8 cellular contexts compared by ENCODE assay signal in the genomic region with DNA sequence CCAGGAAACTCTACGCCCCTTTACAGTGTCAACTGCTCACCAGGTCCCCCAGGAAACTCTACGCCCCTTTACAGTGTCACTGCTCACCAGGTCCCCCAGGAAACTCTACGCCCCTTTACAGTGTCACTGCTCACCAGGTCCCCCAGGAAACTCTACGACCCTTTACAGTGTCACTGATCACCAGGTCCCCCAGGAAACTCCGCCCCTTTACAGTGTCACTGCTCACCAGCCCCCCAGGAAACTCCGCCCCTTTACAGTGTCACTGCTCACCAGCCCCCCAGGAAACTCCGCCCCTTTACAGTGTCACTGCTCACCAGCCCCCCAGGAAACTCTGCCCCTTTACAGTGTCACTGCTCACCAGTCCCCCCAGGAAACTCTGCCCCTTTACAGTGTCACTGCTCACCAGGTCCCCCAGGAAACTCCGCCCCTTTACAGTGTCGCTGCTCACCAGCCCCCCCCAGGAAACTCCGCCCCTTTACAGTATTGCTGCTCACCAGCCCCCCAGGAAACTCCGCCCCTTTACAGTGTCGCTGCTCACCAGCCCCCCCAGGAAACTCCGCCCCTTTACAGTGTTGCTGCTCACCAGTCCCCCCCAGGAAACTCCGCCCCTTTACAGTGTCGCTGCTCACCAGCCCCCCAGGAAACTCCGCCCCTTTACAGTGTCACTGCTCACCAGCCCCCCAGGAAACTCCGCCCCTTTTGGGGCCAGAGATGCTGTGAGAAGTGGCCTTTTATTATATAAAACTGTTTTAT. TPM values are rescaled to one million over a fixed set of nuclear protein-coding genes. Genes with fewer than 3 reads are reported as not detected.
DNase-seq lines count a peak whose midpoint lies in the region; TF ChIP-seq lines count a peak whose summit lies in the region.
"Not testable (repeated sequence)": the region's sequence is repeated elsewhere in the genome, so short reads cannot be mapped to it uniquely, and the experiment has no call there.

No MANE protein-coding gene starts in this region.

- H3K9me2 ChIP-seq in DOHH2 (replicated peaks; ENCODE audit: control insufficient read depth, low read length); OCI-LY7 (ENCODE audit: insufficient read depth, low read length): not testable (repeated sequence)

- not testable (repeated sequence) for H3K4me3 ChIP-seq in DOHH2 (ENCODE audit: low read length); OCI-LY7 (ENCODE audit: low read depth, low read length, poor library complexity, severe bottlenecking)
- H3K4me3 ChIP-seq in NB4 (ENCODE audit: low read depth, low read length) = peak overlapping the region; percentile 21

- peaks cover 11% of the 10 kb centered on the region for H3F3A ChIP-seq in DOHH2 (ENCODE audit: control insufficient read depth, insufficient read depth)

- H2AFZ ChIP-seq in OCI-LY7 (ENCODE audit: low read length) = peak overlapping the region; percentile 63; the same call in 1 of the 2 replicates

- H3K9me3 ChIP-seq in DOHH2 (ENCODE audit: control insufficient read depth, insufficient read depth, low read length); OCI-LY7 (ENCODE audit: low read length): not testable (repeated sequence)

- not testable (repeated sequence) for TF ChIP-seq CTCF in 22Rv1 (IDR thresholded peaks at IDR 0.05); DOHH2 (IDR thresholded peaks at IDR 0.05; ENCODE audit: low read depth, low read length, poor library complexity, severe bottlenecking); NB4 (IDR thresholded peaks at IDR 0.05; ENCODE audit: low read depth, low read length); OCI-LY7 (conservative IDR thresholded peaks at IDR 0.05; ENCODE audit: low read length)

- intact Hi-C loops in OCI-LY7 (cut with micrococcal nuclease; ENCODE audit: unreplicated experiment) = not testable (repeated sequence)

- DNase-seq in NB4 (ENCODE audit: low read depth) = peak; percentile 89
- DNase-seq in OCI-LY7 (ENCODE audit: low spot score) = peak; percentile 88
- peak; percentile 48 for DNase-seq in UCSD-AML1 (lab: John Stamatoyannopoulos, UW; ENCODE audit: unreplicated experiment)
- DNase-seq in activated effector memory CD4-positive, alpha-beta T cell treated with Interleukin-2 at 50 U/mL for 16 hours = peak; percentile 52
- peak; percentile 35 to 42 for DNase-seq in erythroblast (lab: John Stamatoyannopoulos, UW)
- DNase-seq in stimulated activated CD4-positive, alpha-beta T cell treated with anti-CD3 and anti-CD28 coated beads, Interleukin-15, amount 100 ng/mL, for 24 hours = peak; percentile 65

- not testable (repeated sequence) for H4K20me1 ChIP-seq in DOHH2 (ENCODE audit: control insufficient read depth, insufficient read depth, low read depth, low read length); OCI-LY7 (ENCODE audit: insufficient read depth, low read length)

- H3K27me3 ChIP-seq in DOHH2 (ENCODE audit: control insufficient read depth, low read length) = not testable (repeated sequence)

- not testable (repeated sequence) for H3K36me3 ChIP-seq in DOHH2 (ENCODE audit: control insufficient read depth, low read length); OCI-LY7 (ENCODE audit: insufficient read depth, low read length)

- CTCF ChIA-PET in OCI-LY7 (lab: Charles Lee; ENCODE audit: unreplicated experiment) = not testable (repeated sequence)

- not testable (repeated sequence) for H3K79me2 ChIP-seq in DOHH2 (ENCODE audit: control insufficient read depth, low read length); OCI-LY7 (ENCODE audit: insufficient read depth, low read depth, low read length)

- H3K4me2 ChIP-seq in DOHH2 (ENCODE audit: low read length) (peak overlapping the region; percentile 53), OCI-LY7 (ENCODE audit: low read length) (peak overlapping the region; percentile 48)

- POLR2A ChIA-PET in OCI-LY7 (lab: Charles Lee) = not testable (repeated sequence)

- peaks cover 27% of the 10 kb centered on the region for H3K4me1 ChIP-seq in DOHH2 (ENCODE audit: control insufficient read depth, low read length)
- peaks cover 27% of the 10 kb centered on the region for H3K4me1 ChIP-seq in OCI-LY7 (ENCODE audit: insufficient read depth, low read length, poor library complexity, severe bottlenecking)

- BruUV-seq in OCI-LY7 (replicated peaks; lab: Mats Ljungman, UMichigan) = not testable (repeated sequence)

- TF ChIP-seq POLR2A in NB4 (IDR thresholded peaks at IDR 0.05; ENCODE audit: extremely low read depth, insufficient read length); erythroblast (IDR thresholded peaks at IDR 0.05; ENCODE audit: low read length): not testable (repeated sequence)

- H3K27ac ChIP-seq in 22Rv1 (peak overlapping the region; percentile 99), DOHH2 (ENCODE audit: low read depth, low read length) (peak overlapping the region; percentile 64), OCI-LY7 (ENCODE audit: low read depth, low read length, poor library complexity, severe bottlenecking) (peak overlapping the region; percentile 77)

RNA-seq across cellular contexts. Expression of a gene that starts 15.4 kb away (rescaled TPM):
- 74.3 and 81.7 TPM in 2 replicates for total RNA-seq in OCI-LY7 (2014; rRNA removed; shearing (Covaris generic))
- total RNA-seq in OCI-LY7 (2022) = 60.5 and 66.5 TPM in 2 replicates

RNA-seq across cellular contexts. Expression of a gene that starts 26.8 kb away (rescaled TPM):
- total RNA-seq in OCI-LY7 (2014; rRNA removed; shearing (Covaris generic)) = 32.5 and 35.3 TPM in 2 replicates
- total RNA-seq in OCI-LY7 (2022) = 27.4 and 32.0 TPM in 2 replicates

RNA-seq across cellular contexts. Expression of a gene that starts 27.0 kb away (rescaled TPM):
- 6.4 and 11.7 TPM in 2 replicates for total RNA-seq in OCI-LY7 (2014; rRNA removed; shearing (Covaris generic))
- total RNA-seq in OCI-LY7 (2022) = 11.4 and 14.0 TPM in 2 replicates

Comparison
In these comparisons a context has a peak if more than half of its experiments do, and no peak if none do; other contexts are left out.
1. DNase-seq: peak in every context shown above with its lines; median percentile 89 in NB4; 88 in OCI-LY7; 65 in stimulated activated CD4-positive, alpha-beta T cell treated with anti-CD3 and anti-CD28 coated beads, Interleukin-15, amount 100 ng/mL, for 24 hours; 52 in activated effector memory CD4-positive, alpha-beta T cell treated with Interleukin-2 at 50 U/mL for 16 hours; 48 in UCSD-AML1; 38 in erythroblast.